In the genomic region with DNA sequence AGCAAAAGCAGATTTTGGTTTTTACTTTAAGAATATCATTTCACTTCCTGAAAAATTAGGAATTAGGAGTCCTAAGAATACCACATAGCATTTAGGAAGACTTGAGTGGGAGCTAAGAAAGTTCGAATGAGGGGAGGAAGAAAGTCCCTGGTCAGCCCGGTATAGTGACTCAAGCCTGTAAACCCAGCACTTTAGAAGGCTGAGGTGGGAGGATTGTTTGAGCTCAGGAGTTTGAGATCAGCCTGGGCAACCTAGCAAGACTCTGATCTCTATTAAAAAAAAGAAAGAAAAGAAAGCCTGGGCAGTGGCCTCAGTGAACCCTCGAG, we compare ENCODE assay signal across 8 cellular contexts.
DNase-seq lines count a peak whose midpoint lies in the region; ATAC-seq, FAIRE-seq and TF ChIP-seq lines count a peak whose summit lies in the region.
"Not testable (repeated sequence)": the region's sequence is repeated elsewhere in the genome, so short reads cannot be mapped to it uniquely, and the experiment has no call there.

No MANE protein-coding gene starts in this region.

- BruUV-seq in K562 (replicated peaks; lab: Mats Ljungman, UMichigan), result not testable (repeated sequence)

- peak overlapping the region; percentile 77 for H3K4me3 Mint-ChIP-seq in activated CD8-positive, alpha-beta T cell treated with anti-CD3 and anti-CD28 coated beads for 36 hours

- not testable (repeated sequence) for H3K9me3 ChIP-seq in OCI-LY3 (ENCODE audit: insufficient read depth, low read length); K562 (replicated peaks; ENCODE audit: control insufficient read depth, insufficient read depth, low read depth, low read length); left ventricle myocardium inferior (replicated peaks); muscle layer of duodenum (ENCODE audit: control insufficient read depth in 1 of 2, low read length in 2 of 2); smooth muscle cell (replicated peaks; ENCODE audit: low read depth); uterus

- not testable (repeated sequence) for FAIRE-seq in K562 (lab: Jason Lieb, UNC)

- not testable (repeated sequence) for ATAC-seq in activated CD8-positive, alpha-beta T cell treated with anti-CD3 and anti-CD28 coated beads for 36 hours
- ATAC-seq in K562, result peak; percentile 45

- CTCF ChIA-PET in activated CD8-positive, alpha-beta T cell treated with anti-CD3 and anti-CD28 coated beads for 36 hours (lab: Charles Lee), result interaction anchor here (0.9 to 2.1 kb wide), 11 partner anchors 11 to 152 kb away, joined by 3 to 11 read pairs (median 4); a partner anchor contains a TSS
- CTCF ChIA-PET in K562 (lab: Yijun Ruan, JAX; ENCODE audit: low intra/inter-chr PET ratio), result not testable (repeated sequence)

- H3K4me1 ChIP-seq in OCI-LY3 (ENCODE audit: low read length) (peaks cover 55% of the 10 kb centered on the region), K562 (replicated peaks in 1 of 2; ENCODE audit: control insufficient read depth in 2 of 2, insufficient read depth in 2 of 2, low read length in 2 of 2) (peaks cover 14 to 26% of the 10 kb centered on the region in 2 experiments), left ventricle myocardium inferior (peaks cover 13% of the 10 kb centered on the region)
- H3K4me1 ChIP-seq in muscle layer of duodenum (ENCODE audit: control insufficient read depth in 1 of 2, insufficient read depth in 2 of 2, low read length in 2 of 2); smooth muscle cell (ENCODE audit: low read depth); uterus: not testable (repeated sequence)

- not testable (repeated sequence) for DNase-seq in activated CD8-positive, alpha-beta T cell treated with anti-CD3 and anti-CD28 coated beads for 36 hours; K562 (ENCODE audit: extremely low read depth in 1 of 4, low spot score in 3 of 4); left ventricle myocardium inferior; smooth muscle cell (lab: John Stamatoyannopoulos, UW; ENCODE audit: unreplicated experiment); uterus

- TF ChIP-seq CTCF in OCI-LY3 (IDR thresholded peaks at IDR 0.05; ENCODE audit: low read depth, low read length); activated CD8-positive, alpha-beta T cell treated with anti-CD3 and anti-CD28 coated beads for 36 hours (IDR thresholded peaks at IDR 0.05); K562 (IDR thresholded peaks at IDR 0.05 in 2 of 3, conservative IDR thresholded peaks at IDR 0.05 in 1 of 3; ENCODE audit: insufficient read depth in 2 of 3, low read depth in 1 of 3, low read length in 3 of 3); left ventricle myocardium inferior (IDR thresholded peaks at IDR 0.05; ENCODE audit: borderline replicate concordance); smooth muscle cell (IDR thresholded peaks at IDR 0.05; ENCODE audit: borderline replicate concordance, insufficient read depth, poor library complexity, severe bottlenecking); uterus (IDR thresholded peaks at IDR 0.05): not testable (repeated sequence)

- POLR2A ChIA-PET in activated CD8-positive, alpha-beta T cell treated with anti-CD3 and anti-CD28 coated beads for 36 hours (lab: Charles Lee), result interaction anchor here (0.6 to 3.9 kb wide), 11 partner anchors 11 to 65 kb away, joined by 3 to 45 read pairs (median 4); no protein-coding TSS in a partner anchor
- POLR2A ChIA-PET in K562 (lab: Yijun Ruan, JAX), result interaction anchor here (1.7 kb wide), 1 partner anchor 10 kb away, joined by 8 read pairs; no protein-coding TSS in a partner anchor

- H3K4me3 ChIP-seq in GM08714 (ENCODE audit: low read length) (peak overlapping the region; percentile 41; the same call in 1 of the 2 replicates), OCI-LY3 (ENCODE audit: low read length) (peak overlapping the region; percentile 38)
- not testable (repeated sequence) for H3K4me3 ChIP-seq in K562; left ventricle myocardium inferior; muscle layer of duodenum (ENCODE audit: low read depth in 1 of 2, low read length in 2 of 2); smooth muscle cell; uterus

- in situ Hi-C loops in K562 (cut with MboI), result not testable (repeated sequence)

- not testable (repeated sequence) for H3K36me3 ChIP-seq in OCI-LY3 (replicated peaks; ENCODE audit: low read depth, low read length); K562 (ENCODE audit: control insufficient read depth, insufficient read depth, low read length); left ventricle myocardium inferior; muscle layer of duodenum (ENCODE audit: control insufficient read depth in 1 of 2, insufficient read depth in 2 of 2, low read length in 2 of 2); smooth muscle cell (ENCODE audit: low read depth); uterus

- not testable (repeated sequence) for H3K9me3 Mint-ChIP-seq in activated CD8-positive, alpha-beta T cell treated with anti-CD3 and anti-CD28 coated beads for 36 hours

- WGBS in K562 (ENCODE audit: insufficient coverage, low coverage, missing lambda C conversion rate), result 6% methylated on average over 3 of the region's 3 CpGs
- 36% methylated on average over 3 of the region's 3 CpGs for WGBS in smooth muscle cell (ENCODE audit: low lambda C conversion rate)

- H3K27me3 Mint-ChIP-seq in activated CD8-positive, alpha-beta T cell treated with anti-CD3 and anti-CD28 coated beads for 36 hours, result not testable (repeated sequence)

- TF ChIP-seq EP300 in K562 (IDR thresholded peaks at IDR 0.05; ENCODE audit: low read length), result not testable (repeated sequence)

- not testable (repeated sequence) for H3K79me2 ChIP-seq in OCI-LY3 (ENCODE audit: low read length); K562 (ENCODE audit: control insufficient read depth, insufficient read depth, low read length); smooth muscle cell (ENCODE audit: low read depth)

- peak overlapping the region; percentile 60 for H3K4me2 ChIP-seq in OCI-LY3 (ENCODE audit: low read length)
- peak overlapping the region; percentile 59; the same call in 1 of the 2 replicates for H3K4me2 ChIP-seq in K562 (ENCODE audit: insufficient read depth, low read length)
- H3K4me2 ChIP-seq in smooth muscle cell, result peak overlapping the region; percentile 70

- TF ChIP-seq RAD21 in K562 (CRISPR knock-in tag; conservative IDR thresholded peaks at IDR 0.05 in 1 of 2, IDR thresholded peaks at IDR 0.05 in 1 of 2), result not testable (repeated sequence)

- not testable (repeated sequence) for H3K9me1 ChIP-seq in K562 (ENCODE audit: control insufficient read depth, insufficient read depth, low read length)

- H3K27me3 ChIP-seq in OCI-LY3 (ENCODE audit: low read depth, low read length); K562 (ENCODE audit: control insufficient read depth in 2 of 2, insufficient read depth in 2 of 2, low read length in 2 of 2); left ventricle myocardium inferior (ENCODE audit: low read depth); muscle layer of duodenum (ENCODE audit: low read depth, low read length); smooth muscle cell (ENCODE audit: low read depth); uterus: not testable (repeated sequence)

- not testable (repeated sequence) for H2AFZ ChIP-seq in OCI-LY3 (ENCODE audit: low read depth, low read length)
- peak overlapping the region; percentile 91 for H2AFZ ChIP-seq in K562 (ENCODE audit: low read depth, low read length)
- H2AFZ ChIP-seq in smooth muscle cell (ENCODE audit: low read depth), result peak overlapping the region; percentile 54

- H3K9ac ChIP-seq in OCI-LY3 (ENCODE audit: low read length), result peak overlapping the region; percentile 72
- H3K9ac ChIP-seq in K562 (ENCODE audit: insufficient read depth in 1 of 2, low read depth in 2 of 2, low read length in 2 of 2), result peak overlapping the region in 1 of 2 experiments; percentile 46; a peak in 2 of 4 replicates
- not testable (repeated sequence) for H3K9ac ChIP-seq in smooth muscle cell (ENCODE audit: low read depth)

- H3F3A ChIP-seq in smooth muscle cell (ENCODE audit: low read depth), result peaks cover 13% of the 10 kb centered on the region

- H4K20me1 ChIP-seq in OCI-LY3 (ENCODE audit: insufficient read depth, low read length); K562 (replicated peaks; ENCODE audit: control insufficient read depth, insufficient read depth, low read length); smooth muscle cell (ENCODE audit: low read depth): not testable (repeated sequence)

- peak overlapping the region; percentile 99 for H3K27ac Mint-ChIP-seq in activated CD8-positive, alpha-beta T cell treated with anti-CD3 and anti-CD28 coated beads for 36 hours

- peaks cover 43% of the 10 kb centered on the region for H3K4me1 Mint-ChIP-seq in activated CD8-positive, alpha-beta T cell treated with anti-CD3 and anti-CD28 coated beads for 36 hours (ENCODE audit: low read depth)

- intact Hi-C loops in activated CD8-positive, alpha-beta T cell treated with anti-CD3 and anti-CD28 coated beads for 36 hours (cut with micrococcal nuclease), result loop anchor here (1.0 to 5.0 kb wide), 2 partner anchors 11 to 42 kb away; no protein-coding TSS in a partner anchor
- intact Hi-C loops in K562 (cut with micrococcal nuclease); left ventricle myocardium inferior (cut with micrococcal nuclease); uterus (cut with DNase I; ENCODE audit: low total_unique reads): not testable (repeated sequence)

- TF ChIP-seq POLR2A in K562 (conservative IDR thresholded peaks at IDR 0.05); uterus (IDR thresholded peaks at IDR 0.05): not testable (repeated sequence)

- H3K27ac ChIP-seq in OCI-LY3 (ENCODE audit: low read length) (peak overlapping the region; percentile 94), K562 (ENCODE audit: extremely low read depth, low read depth, low read length) (peak overlapping the region; percentile 71; the same call in 2 of the 3 replicates), left ventricle myocardium inferior (replicated peaks) (peak overlapping the region; percentile 64), muscle layer of duodenum (ENCODE audit: low read length) (peak overlapping the region; percentile 79), smooth muscle cell (ENCODE audit: low read depth) (peak overlapping the region; percentile 75), uterus (peak overlapping the region; percentile 71 to 73)

- H3K36me3 Mint-ChIP-seq in activated CD8-positive, alpha-beta T cell treated with anti-CD3 and anti-CD28 coated beads for 36 hours (ENCODE audit: low read depth), result not testable (repeated sequence)
